8 cellular contexts compared by ENCODE assay signal in the genomic region with DNA sequence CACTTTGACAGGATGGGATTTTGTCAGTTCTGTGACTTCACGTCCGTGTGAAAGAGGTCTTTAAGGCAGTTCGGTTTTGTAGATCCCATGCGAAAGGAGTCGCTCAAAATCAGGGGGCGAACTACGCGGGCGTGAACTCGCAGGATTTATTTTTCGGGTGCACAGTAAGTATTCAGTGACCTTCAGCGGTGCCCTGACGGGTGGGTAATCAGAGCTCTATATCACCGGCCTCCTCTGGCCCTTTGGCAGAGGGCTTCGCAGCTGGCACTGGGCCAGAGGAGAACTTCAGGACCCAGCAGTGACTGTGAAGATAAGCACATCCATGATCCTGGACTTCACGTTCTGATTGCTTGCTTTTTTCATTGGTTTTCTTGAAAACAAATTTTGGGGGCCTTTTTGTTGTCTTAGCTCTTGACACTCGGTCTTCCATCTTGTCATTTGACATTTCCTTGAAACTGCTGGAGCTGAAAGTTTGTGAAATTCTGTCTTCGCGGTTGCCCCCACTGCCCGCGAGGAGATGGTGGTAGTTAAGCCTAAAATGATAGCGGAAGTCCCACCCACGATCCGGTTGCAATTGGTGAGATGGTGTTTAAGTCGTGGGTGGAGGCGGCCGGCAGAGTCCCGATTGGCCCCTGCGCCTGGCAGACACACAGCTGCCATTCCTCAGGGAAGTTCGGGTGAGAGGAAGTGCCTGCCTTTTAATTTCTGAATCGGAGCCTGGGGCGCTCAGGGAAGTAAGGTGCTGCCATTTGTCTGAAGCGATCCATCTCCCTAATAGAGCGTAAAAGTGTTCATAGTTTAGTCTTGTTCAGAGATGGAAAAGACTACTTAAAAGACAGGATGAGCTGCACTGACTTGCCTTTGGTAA. TPM values are rescaled to one million over a fixed set of nuclear protein-coding genes. Genes with fewer than 3 reads are reported as not detected.
DNase-seq lines count a peak whose midpoint lies in the region; ATAC-seq, FAIRE-seq and TF ChIP-seq lines count a peak whose summit lies in the region.

A gene (minus strand): TSS at position 535 of the 868 bp plus-strand sequence. CDS start 872 bp downstream, outside the sequence.

- no peaks in the 10 kb centered on the region for H3F3A ChIP-seq in OCI-LY1 (ENCODE audit: insufficient read depth, low read length)

- H2AFZ ChIP-seq in OCI-LY1 (ENCODE audit: low read length) = no peak within 1 kb of the TSS

- TF ChIP-seq CTCF in OCI-LY1 (IDR thresholded peaks at IDR 0.05; ENCODE audit: low read length) = no peak

- H3K27me3 ChIP-seq in HUES48 (ENCODE audit: control insufficient read depth, insufficient read depth, low read length) = no peaks in the 10 kb centered on the region
- H3K27me3 ChIP-seq in OCI-LY1 (ENCODE audit: insufficient read depth, low read length) = no peaks in the 10 kb centered on the region

- peak; percentile 92 for FAIRE-seq in endometrium (lab: Jason Lieb, UNC)

- peak; percentile 92 for DNase-seq in COR-L47 (lab: John Stamatoyannopoulos, UW)
- peak; percentile 80 for DNase-seq in activated CD8-positive, alpha-beta memory T cell treated with anti-CD3 and anti-CD28 coated beads, Interleukin-2, amount 50 U/mL, for 4 hours
- DNase-seq in stimulated activated CD8-positive, alpha-beta memory T cell treated with anti-CD3 and anti-CD28 coated beads, Interleukin-15, amount 100 ng/mL, for 4 hours (ENCODE audit: low read depth in 2 of 2) = peak; percentile 63 to 77

- peak; percentile 52 for ATAC-seq in GM21381 (IDR thresholded peaks at IDR 0.05; ENCODE audit: unreplicated experiment)

- WGBS in mesodermal cell (ENCODE audit: insufficient coverage in 2 of 2), 2 experiments = 1% methylated on average over 30 to 32 of the region's 34 CpGs

- H3K4me3 ChIP-seq in HUES48 (ENCODE audit: low read depth, low read length) (peak within 1 kb of the TSS; percentile 86), OCI-LY1 (ENCODE audit: low read depth, low read length, poor library complexity, severe bottlenecking) (peak within 1 kb of the TSS; percentile 99), mesodermal cell (ENCODE audit: extremely low read depth, insufficient read depth, low read length, poor library complexity, severe bottlenecking) (peak within 1 kb of the TSS; percentile 88)

- H3K36me3 ChIP-seq in HUES48 (ENCODE audit: control insufficient read depth, insufficient read depth, low read length) (peaks cover 13% of the 10 kb centered on the region), OCI-LY1 (ENCODE audit: insufficient read depth, low read length) (peaks cover 55% of the 10 kb centered on the region), mesodermal cell (ENCODE audit: control insufficient read depth, insufficient read depth, low read length) (peaks cover 31% of the 10 kb centered on the region)

- no peaks in the 10 kb centered on the region for H4K20me1 ChIP-seq in OCI-LY1 (ENCODE audit: insufficient read depth, low read length)

- peaks cover 21% of the 10 kb centered on the region for H3K4me1 ChIP-seq in HUES48 (ENCODE audit: control insufficient read depth, insufficient read depth, low read length)
- peaks cover 53% of the 10 kb centered on the region for H3K4me1 ChIP-seq in OCI-LY1 (ENCODE audit: insufficient read depth, low read length, severe bottlenecking)
- H3K4me1 ChIP-seq in mesodermal cell (ENCODE audit: control insufficient read depth, insufficient read depth, low read length, poor library complexity, severe bottlenecking) = peaks cover 13% of the 10 kb centered on the region

- H3K4me2 ChIP-seq in OCI-LY1 (ENCODE audit: low read length) = peak within 1 kb of the TSS; percentile 88

- H3K27ac ChIP-seq in HUES48 (ENCODE audit: low read depth, low read length) (peak within 1 kb of the TSS; percentile 86), OCI-LY1 (ENCODE audit: low read depth, low read length, poor library complexity, severe bottlenecking) (peak within 1 kb of the TSS; percentile 80), mesodermal cell (ENCODE audit: low read depth, low read length, severe bottlenecking) (peak within 1 kb of the TSS; percentile 39)

- peaks cover 68% of the 10 kb centered on the region for H3K79me2 ChIP-seq in OCI-LY1 (ENCODE audit: insufficient read depth, low read length)

- H3K9ac ChIP-seq in HUES48 (ENCODE audit: low read depth, low read length) = peak within 1 kb of the TSS; percentile 76
- peak within 1 kb of the TSS; percentile 97 for H3K9ac ChIP-seq in OCI-LY1 (ENCODE audit: low read length)

- H3K9me2 ChIP-seq in OCI-LY1 (ENCODE audit: low read depth, low read length) = no peaks in the 10 kb centered on the region

- no peaks in the 10 kb centered on the region for H3K9me3 ChIP-seq in HUES48 (ENCODE audit: control insufficient read depth, insufficient read depth, low read length)
- no peaks in the 10 kb centered on the region for H3K9me3 ChIP-seq in OCI-LY1 (ENCODE audit: low read length)
- no peaks in the 10 kb centered on the region for H3K9me3 ChIP-seq in mesodermal cell (ENCODE audit: control insufficient read depth, low read length)

RNA-seq across cellular contexts. Expression of the gene that starts here (rescaled TPM):
- polyA plus RNA-seq in mesodermal cell (2013, experiment 1 of 2) = 23.1 TPM
- polyA plus RNA-seq in mesodermal cell (2013, experiment 2 of 2) = 30.2 TPM

Comparison
In these comparisons a context has a peak if more than half of its experiments do, and no peak if none do; other contexts are left out.
1. Peak in every context shown above with its lines: DNase-seq, ATAC-seq, H3K4me3 ChIP-seq and H3K27ac ChIP-seq.